10 cellular contexts compared by ENCODE assay signal in the genomic region with DNA sequence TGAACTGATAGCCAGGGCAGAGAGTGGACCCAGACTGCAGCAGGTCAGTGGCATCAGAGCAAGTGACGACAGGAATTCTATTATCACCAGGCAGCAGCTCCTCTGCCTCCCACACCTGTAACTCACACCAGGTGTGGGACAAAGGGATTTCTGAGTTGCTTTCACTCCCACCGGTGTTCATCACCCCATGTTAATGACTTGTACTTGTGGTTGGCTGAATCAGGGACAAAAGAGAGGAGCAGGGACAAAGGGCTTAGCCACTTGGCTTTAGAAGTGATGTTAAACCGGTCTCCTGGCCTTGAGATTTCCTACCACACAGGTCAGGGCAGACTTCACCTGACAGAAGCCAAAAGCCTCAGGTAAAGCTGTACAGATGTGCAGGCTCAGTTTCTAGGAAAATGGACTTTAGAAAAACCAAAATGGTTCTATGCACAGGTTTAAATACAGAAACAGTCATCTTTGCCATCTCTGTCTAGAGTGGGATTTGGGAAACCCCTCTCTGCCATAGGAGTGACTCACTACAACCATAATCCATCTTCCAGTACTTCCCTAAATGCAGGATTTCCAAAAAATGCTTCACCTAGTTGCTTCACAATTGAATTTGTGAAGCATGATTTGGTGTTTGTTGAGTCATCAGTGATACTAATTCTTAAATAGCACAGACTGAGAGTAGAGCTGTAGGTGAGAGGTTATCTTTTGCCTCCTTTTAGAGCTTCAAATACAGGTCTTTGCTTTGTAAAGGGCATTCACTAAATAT.
A peak's percentile ranks its signal among the peaks of the same experiment; 100 is the strongest.
DNase-seq lines count a peak whose midpoint lies in the region; ATAC-seq, FAIRE-seq and TF ChIP-seq lines count a peak whose summit lies in the region.
"Had no signal": no experiment of that assay in that cellular context is flagged by ENCODE, and none has a peak within 500 bp of the region (broad histone marks: within the 10 kb centered on the region; RNA-seq: fewer than 3 reads in every experiment).

No MANE protein-coding gene starts in this region.

- no peaks in the 10 kb centered on the region for H3K27me3 ChIP-seq in testis

- H3K36me3 ChIP-seq in testis (ENCODE audit: low read depth, missing control alignments), result no peaks in the 10 kb centered on the region

- no peak overlapping the region for H3K4me3 Mint-ChIP-seq in WTC11

- ATAC-seq in WTC11, result peak; percentile 47
- no peak for ATAC-seq in GM19328 (IDR thresholded peaks at IDR 0.05; ENCODE audit: unreplicated experiment)
- ATAC-seq: sciatic nerve had no signal

- TF ChIP-seq POLR2A in testis (IDR thresholded peaks at IDR 0.05), result no peak

- H3K27me3 Mint-ChIP-seq in WTC11 (ENCODE audit: low read depth), result no peaks in the 10 kb centered on the region

- no peaks in the 10 kb centered on the region for H3K9me3 ChIP-seq in testis

- TF ChIP-seq CTCF in WTC11 (IDR thresholded peaks at IDR 0.05) (no peak), testis (IDR thresholded peaks at IDR 0.05) (no peak)

- H3K27ac ChIP-seq in testis, result no peak overlapping the region

- POLR2A ChIA-PET in WTC11 (lab: Charles Lee), result interaction anchor here (1.0 kb wide), 1 partner anchor 16 kb away, joined by 3 read pairs; no protein-coding TSS in a partner anchor

- no peaks in the 10 kb centered on the region for H3K9me3 Mint-ChIP-seq in WTC11

- CTCF ChIA-PET in WTC11 (lab: Charles Lee), result interaction anchor here (0.6 to 1.1 kb wide), 4 partner anchors 9 to 358 kb away, joined by 3 to 4 read pairs (median 3); no protein-coding TSS in a partner anchor

- FAIRE-seq in islet of Langerhans (lab: Jason Lieb, UNC), result peak; percentile 36

- no peak overlapping the region for H3K4me3 ChIP-seq in testis

- peaks cover 30% of the 10 kb centered on the region for H3K4me1 ChIP-seq in testis

- peaks cover 20% of the 10 kb centered on the region for H3K4me1 Mint-ChIP-seq in WTC11

- intact Hi-C loops in testis (cut with DNase I; ENCODE audit: low total_unique reads), result loop anchor here (10.0 kb wide), 1 partner anchor 255 kb away; no protein-coding TSS in a partner anchor

- peak; percentile 44 for DNase-seq in A172 (ENCODE audit: low spot score)
- DNase-seq in EH (ENCODE audit: low read depth), result peak; percentile 43
- DNase-seq in WTC11 (ENCODE audit: low spot score), result no peak
- no peak for DNase-seq in iPS-NIHi11 (ENCODE audit: low spot score)
- DNase-seq in testis, result no peak
- no peak for DNase-seq in DMS153 (lab: John Stamatoyannopoulos, UW)
- DNase-seq: activated CD4-positive, alpha-beta T cell treated with anti-CD3 and anti-CD28 coated beads, Interleukin-2, amount 50 U/mL, for 1 hour had no signal

- no peaks in the 10 kb centered on the region for H3K36me3 Mint-ChIP-seq in WTC11

- peak overlapping the region; percentile 14 for H3K27ac Mint-ChIP-seq in WTC11

- 78 to 84% methylated on average over 3 of the region's 3 CpGs for whole genome bisulfite sequencing in testis, 2 donors

TF ChIP-seq in WTC11, 78 proteins besides CTCF, POLR2A, EP300 and RAD21:
- TF ChIP-seq ZNF671 (CRISPR knock-in tag; IDR thresholded peaks at IDR 0.05), result no peak
- TF ChIP-seq, protein P1, sequence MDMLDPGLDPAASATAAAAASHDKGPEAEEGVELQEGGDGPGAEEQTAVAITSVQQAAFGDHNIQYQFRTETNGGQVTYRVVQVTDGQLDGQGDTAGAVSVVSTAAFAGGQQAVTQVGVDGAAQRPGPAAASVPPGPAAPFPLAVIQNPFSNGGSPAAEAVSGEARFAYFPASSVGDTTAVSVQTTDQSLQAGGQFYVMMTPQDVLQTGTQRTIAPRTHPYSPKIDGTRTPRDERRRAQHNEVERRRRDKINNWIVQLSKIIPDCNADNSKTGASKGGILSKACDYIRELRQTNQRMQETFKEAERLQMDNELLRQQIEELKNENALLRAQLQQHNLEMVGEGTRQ (CRISPR knock-in tag; IDR thresholded peaks at IDR 0.05), result no peak
- TF ChIP-seq ATF3 (CRISPR knock-in tag; conservative IDR thresholded peaks at IDR 0.05), result no peak
- TF ChIP-seq, protein P2, sequence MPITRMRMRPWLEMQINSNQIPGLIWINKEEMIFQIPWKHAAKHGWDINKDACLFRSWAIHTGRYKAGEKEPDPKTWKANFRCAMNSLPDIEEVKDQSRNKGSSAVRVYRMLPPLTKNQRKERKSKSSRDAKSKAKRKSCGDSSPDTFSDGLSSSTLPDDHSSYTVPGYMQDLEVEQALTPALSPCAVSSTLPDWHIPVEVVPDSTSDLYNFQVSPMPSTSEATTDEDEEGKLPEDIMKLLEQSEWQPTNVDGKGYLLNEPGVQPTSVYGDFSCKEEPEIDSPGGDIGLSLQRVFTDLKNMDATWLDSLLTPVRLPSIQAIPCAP (CRISPR knock-in tag; IDR thresholded peaks at IDR 0.05), result no peak
- TF ChIP-seq E2F4 (CRISPR knock-in tag; IDR thresholded peaks at IDR 0.05; ENCODE audit: borderline replicate concordance, low read depth), result no peak
- no peak for TF ChIP-seq ATF1 (CRISPR knock-in tag; IDR thresholded peaks at IDR 0.05)
- no peak for TF ChIP-seq GABPB1 (CRISPR knock-in tag; IDR thresholded peaks at IDR 0.05)

Comparison
In these comparisons a context has a peak if more than half of its experiments do, and no peak if none do; other contexts are left out.
1. DNase-seq: peak in A172 (single experiment) and EH (single experiment); none in WTC11 (single experiment), iPS-NIHi11 (single experiment), testis (single experiment) and DMS153 (single experiment).